In the genomic region with DNA sequence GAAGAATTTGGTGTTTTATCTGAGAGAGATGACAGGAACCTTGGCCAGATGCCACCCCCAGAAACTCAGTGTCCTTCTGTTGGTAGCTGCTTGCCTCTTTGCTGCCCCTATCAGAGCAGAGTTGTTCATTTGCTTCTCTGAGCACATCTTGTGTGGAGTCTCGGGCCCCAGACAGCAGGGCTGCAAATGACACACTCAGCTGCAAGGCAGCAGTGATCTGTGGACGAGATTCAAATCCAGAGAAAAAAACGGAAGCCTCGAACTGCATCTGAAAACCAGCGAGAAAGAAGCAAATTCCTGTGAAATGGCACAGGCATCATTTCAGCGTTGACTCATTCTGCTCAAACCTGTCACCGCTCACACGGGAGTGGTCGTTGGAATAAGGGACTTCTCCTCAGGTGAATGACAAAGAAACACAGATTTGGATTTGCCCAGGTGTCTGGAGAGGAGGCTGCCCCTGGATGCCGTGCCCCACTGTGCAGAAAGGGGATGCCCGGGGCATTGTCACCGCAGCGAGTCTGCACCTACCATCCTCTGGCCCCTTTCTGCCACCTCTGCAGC, we compare ENCODE assay signal across 8 cellular contexts.
A peak's percentile ranks its signal among the peaks of the same experiment; 100 is the strongest.
DNase-seq lines count a peak whose midpoint lies in the region; ATAC-seq, FAIRE-seq and TF ChIP-seq lines count a peak whose summit lies in the region.

No MANE protein-coding gene starts in this region.

- TF ChIP-seq CTCF in GM12878 (IDR thresholded peaks at IDR 0.05 in 2 of 3, conservative IDR thresholded peaks at IDR 0.05 in 1 of 3; ENCODE audit: control insufficient read depth in 2 of 3, extremely low read depth in 1 of 3, insufficient read depth in 1 of 3, low read depth in 3 of 3, low read length in 3 of 3) (no peak), right atrium auricular region (IDR thresholded peaks at IDR 0.05) (no peak)

- CTCF ChIA-PET in GM12878 (lab: Yijun Ruan, JAX) = interaction anchor here (0.7 to 3.3 kb wide), 25 partner anchors 10 to 296 kb away, joined by 3 to 25 read pairs (median 5); a partner anchor contains a TSS

- FAIRE-seq in GM12878 (lab: Jason Lieb, UNC) = peak; percentile 18

- H3K79me2 ChIP-seq in GM12878 (ENCODE audit: control insufficient read depth, insufficient read depth, low read length) = no peaks in the 10 kb centered on the region

- H2AFZ ChIP-seq in GM12878 (ENCODE audit: control insufficient read depth, low read depth, low read length) = no peak overlapping the region

- no peaks in the 10 kb centered on the region for H4K20me1 ChIP-seq in GM12878 (ENCODE audit: control insufficient read depth, insufficient read depth)

- WGBS in GM12878 (ENCODE audit: insufficient coverage, insufficient replicate concordance, low lambda C conversion rate, missing lambda C conversion rate) = 6% methylated on average over 13 of the region's 13 CpGs

- H3K4me3 ChIP-seq in GM12878 (peak overlapping the region; percentile 27; the same call in 1 of the 2 replicates), right atrium auricular region (no peak overlapping the region)

- RAD21 ChIA-PET in GM12878 (lab: Charles Lee; ENCODE audit: unreplicated experiment) = interaction anchor here (0.8 to 6.1 kb wide), 20 partner anchors 13 to 145 kb away, joined by 3 to 79 read pairs (median 6); a partner anchor contains a TSS

- H3K27me3 ChIP-seq in GM12878 (replicated peaks in 1 of 2; ENCODE audit: control insufficient read depth in 2 of 2, insufficient read depth in 2 of 2, low read length in 1 of 2) (no peaks in the 10 kb centered on the region), right atrium auricular region (no peaks in the 10 kb centered on the region)

- POLR2A ChIA-PET in GM12878 (lab: Charles Lee) = interaction anchor here (1.0 to 3.4 kb wide), 12 partner anchors 22 to 371 kb away, joined by 3 to 32 read pairs (median 6); a partner anchor contains a TSS

- peaks cover 26% of the 10 kb centered on the region for H3K4me1 ChIP-seq in GM12878 (ENCODE audit: control insufficient read depth, insufficient read depth, low read length)
- H3K4me1 ChIP-seq in right atrium auricular region = peaks cover 0 to 6% of the 10 kb centered on the region in 2 donors

- H3K9me3 ChIP-seq in GM12878 (replicated peaks; ENCODE audit: control insufficient read depth, insufficient read depth, low read length) (peaks cover 4% of the 10 kb centered on the region; the same call in 2 of the 3 replicates), right atrium auricular region (no peaks in the 10 kb centered on the region)

- no peak for TF ChIP-seq POLR2A in GM12878 (IDR thresholded peaks at IDR 0.05; ENCODE audit: low read depth, low read length)

- 0 out of 2 replicates have a peak overlapping the region, but pooled peaks have one; percentile 17 for H3K9ac ChIP-seq in GM12878 (ENCODE audit: control insufficient read depth, insufficient read depth, low read length)

- intact Hi-C loops in GM12878 (cut with micrococcal nuclease; ENCODE audit: unreplicated experiment) = no loop called here

- TSS peak; percentile 98 for BruUV-seq in GM12878 (replicated peaks; lab: Mats Ljungman, UMichigan)

- H3K36me3 ChIP-seq in GM12878 (ENCODE audit: control insufficient read depth in 2 of 2, insufficient read depth in 2 of 2, low read length in 1 of 2) (no peaks in the 10 kb centered on the region), right atrium auricular region (no peaks in the 10 kb centered on the region)

- SMC1A ChIA-PET in GM12878 (lab: Charles Lee; ENCODE audit: uncharacterized antibody, unreplicated experiment) = interaction anchor here (0.5 to 10.1 kb wide), 28 partner anchors 9 to 1310 kb away, joined by 3 to 153 read pairs (median 4); a partner anchor contains a TSS

- peak overlapping the region; percentile 46 for H3K4me2 ChIP-seq in GM12878 (ENCODE audit: control insufficient read depth, insufficient read depth)

- no peak for TF ChIP-seq EP300 in GM12878 (IDR thresholded peaks at IDR 0.05; ENCODE audit: borderline replicate concordance in 1 of 2, control insufficient read depth in 1 of 2, low read depth in 2 of 2, low read length in 2 of 2)

- no peak overlapping the region for H3K27ac ChIP-seq in GM12878 (ENCODE audit: control insufficient read depth, insufficient read depth)
- peak overlapping the region in 1 of 2 donors; percentile 3 for H3K27ac ChIP-seq in right atrium auricular region

- ATAC-seq in HG02938 (IDR thresholded peaks at IDR 0.05; ENCODE audit: unreplicated experiment) (peak; percentile 9), GM12878 (peak; percentile 73)

- DNase-seq in GM04504 (ENCODE audit: low read depth) = peak; percentile 30
- peak; percentile 64 for DNase-seq in T-helper 22 cell (ENCODE audit: low read depth)
- peak; percentile 12 for DNase-seq in GM12878 (ENCODE audit: low read depth, low spot score)
- DNase-seq in stimulated activated CD4-positive, alpha-beta T cell treated with anti-CD3 and anti-CD28 coated beads, Interleukin-15, amount 100 ng/mL, for 48 hours (ENCODE audit: low read depth in 2 of 2) = peak; percentile 48 to 63
- no peak for DNase-seq in epidermal melanocyte (ENCODE audit: insufficient read length, low spot score)
- no peak for DNase-seq in DMS79 treated with DMSO at 0.1 percent for 48 hours (lab: John Stamatoyannopoulos, UW)
- no peak for DNase-seq in right atrium auricular region (ENCODE audit: low spot score)

- TF ChIP-seq RAD21 in GM12878 (IDR thresholded peaks at IDR 0.05; ENCODE audit: insufficient read depth, low read depth, low read length) = no peak

- in situ Hi-C loops in GM12878 (cut with MboI) = no loop called here

TF ChIP-seq in GM12878, 131 proteins besides CTCF, POLR2A, EP300 and RAD21 (continues in another document):
- TF ChIP-seq HCFC1 (IDR thresholded peaks at IDR 0.05; ENCODE audit: low read length) = no peak
- TF ChIP-seq, protein P1, sequence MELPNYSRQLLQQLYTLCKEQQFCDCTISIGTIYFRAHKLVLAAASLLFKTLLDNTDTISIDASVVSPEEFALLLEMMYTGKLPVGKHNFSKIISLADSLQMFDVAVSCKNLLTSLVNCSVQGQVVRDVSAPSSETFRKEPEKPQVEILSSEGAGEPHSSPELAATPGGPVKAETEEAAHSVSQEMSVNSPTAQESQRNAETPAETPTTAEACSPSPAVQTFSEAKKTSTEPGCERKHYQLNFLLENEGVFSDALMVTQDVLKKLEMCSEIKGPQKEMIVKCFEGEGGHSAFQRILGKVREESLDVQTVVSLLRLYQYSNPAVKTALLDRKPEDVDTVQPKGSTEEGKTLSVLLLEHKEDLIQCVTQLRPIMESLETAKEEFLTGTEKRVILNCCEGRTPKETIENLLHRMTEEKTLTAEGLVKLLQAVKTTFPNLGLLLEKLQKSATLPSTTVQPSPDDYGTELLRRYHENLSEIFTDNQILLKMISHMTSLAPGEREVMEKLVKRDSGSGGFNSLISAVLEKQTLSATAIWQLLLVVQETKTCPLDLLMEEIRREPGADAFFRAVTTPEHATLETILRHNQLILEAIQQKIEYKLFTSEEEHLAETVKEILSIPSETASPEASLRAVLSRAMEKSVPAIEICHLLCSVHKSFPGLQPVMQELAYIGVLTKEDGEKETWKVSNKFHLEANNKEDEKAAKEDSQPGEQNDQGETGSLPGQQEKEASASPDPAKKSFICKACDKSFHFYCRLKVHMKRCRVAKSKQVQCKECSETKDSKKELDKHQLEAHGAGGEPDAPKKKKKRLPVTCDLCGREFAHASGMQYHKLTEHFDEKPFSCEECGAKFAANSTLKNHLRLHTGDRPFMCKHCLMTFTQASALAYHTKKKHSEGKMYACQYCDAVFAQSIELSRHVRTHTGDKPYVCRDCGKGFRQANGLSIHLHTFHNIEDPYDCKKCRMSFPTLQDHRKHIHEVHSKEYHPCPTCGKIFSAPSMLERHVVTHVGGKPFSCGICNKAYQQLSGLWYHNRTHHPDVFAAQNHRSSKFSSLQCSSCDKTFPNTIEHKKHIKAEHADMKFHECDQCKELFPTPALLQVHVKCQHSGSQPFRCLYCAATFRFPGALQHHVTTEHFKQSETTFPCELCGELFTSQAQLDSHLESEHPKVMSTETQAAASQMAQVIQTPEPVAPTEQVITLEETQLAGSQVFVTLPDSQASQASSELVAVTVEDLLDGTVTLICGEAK (IDR thresholded peaks at IDR 0.05; ENCODE audit: borderline replicate concordance) = no peak
- 0 out of 2 replicates have a peak, but pooled peaks have one; percentile 22 for TF ChIP-seq IRF4 (IDR thresholded peaks at IDR 0.05; ENCODE audit: low read depth, low read length)
- TF ChIP-seq SMARCA5 (IDR thresholded peaks at IDR 0.05) = 0 out of 2 replicates have a peak, but pooled peaks have one; percentile 16
- no peak for TF ChIP-seq CBX3 (IDR thresholded peaks at IDR 0.05; ENCODE audit: borderline replicate concordance, low read depth)
- TF ChIP-seq, protein P2, sequence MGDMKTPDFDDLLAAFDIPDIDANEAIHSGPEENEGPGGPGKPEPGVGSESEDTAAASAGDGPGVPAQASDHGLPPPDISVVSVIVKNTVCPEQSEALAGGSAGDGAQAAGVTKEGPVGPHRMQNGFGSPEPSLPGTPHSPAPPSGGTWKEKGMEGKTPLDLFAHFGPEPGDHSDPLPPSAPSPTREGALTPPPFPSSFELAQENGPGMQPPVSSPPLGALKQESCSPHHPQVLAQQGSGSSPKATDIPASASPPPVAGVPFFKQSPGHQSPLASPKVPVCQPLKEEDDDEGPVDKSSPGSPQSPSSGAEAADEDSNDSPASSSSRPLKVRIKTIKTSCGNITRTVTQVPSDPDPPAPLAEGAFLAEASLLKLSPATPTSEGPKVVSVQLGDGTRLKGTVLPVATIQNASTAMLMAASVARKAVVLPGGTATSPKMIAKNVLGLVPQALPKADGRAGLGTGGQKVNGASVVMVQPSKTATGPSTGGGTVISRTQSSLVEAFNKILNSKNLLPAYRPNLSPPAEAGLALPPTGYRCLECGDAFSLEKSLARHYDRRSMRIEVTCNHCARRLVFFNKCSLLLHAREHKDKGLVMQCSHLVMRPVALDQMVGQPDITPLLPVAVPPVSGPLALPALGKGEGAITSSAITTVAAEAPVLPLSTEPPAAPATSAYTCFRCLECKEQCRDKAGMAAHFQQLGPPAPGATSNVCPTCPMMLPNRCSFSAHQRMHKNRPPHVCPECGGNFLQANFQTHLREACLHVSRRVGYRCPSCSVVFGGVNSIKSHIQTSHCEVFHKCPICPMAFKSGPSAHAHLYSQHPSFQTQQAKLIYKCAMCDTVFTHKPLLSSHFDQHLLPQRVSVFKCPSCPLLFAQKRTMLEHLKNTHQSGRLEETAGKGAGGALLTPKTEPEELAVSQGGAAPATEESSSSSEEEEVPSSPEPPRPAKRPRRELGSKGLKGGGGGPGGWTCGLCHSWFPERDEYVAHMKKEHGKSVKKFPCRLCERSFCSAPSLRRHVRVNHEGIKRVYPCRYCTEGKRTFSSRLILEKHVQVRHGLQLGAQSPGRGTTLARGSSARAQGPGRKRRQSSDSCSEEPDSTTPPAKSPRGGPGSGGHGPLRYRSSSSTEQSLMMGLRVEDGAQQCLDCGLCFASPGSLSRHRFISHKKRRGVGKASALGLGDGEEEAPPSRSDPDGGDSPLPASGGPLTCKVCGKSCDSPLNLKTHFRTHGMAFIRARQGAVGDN (IDR thresholded peaks at IDR 0.05) = 0 out of 2 replicates have a peak, but pooled peaks have one; percentile 17
- no peak for TF ChIP-seq BMI1 (IDR thresholded peaks at IDR 0.05; ENCODE audit: borderline replicate concordance)

Comparison
In these comparisons a context has a peak if more than half of its experiments do, and no peak if none do; other contexts are left out.
1. DNase-seq: peak in GM04504 (single experiment), T-helper 22 cell (single experiment), GM12878 (single experiment) and stimulated activated CD4-positive, alpha-beta T cell treated with anti-CD3 and anti-CD28 coated beads, Interleukin-15, amount 100 ng/mL, for 48 hours (2 of 2); none in epidermal melanocyte (single experiment), DMS79 treated with DMSO at 0.1 percent for 48 hours (single experiment) and right atrium auricular region (single experiment).